In the genomic region with DNA sequence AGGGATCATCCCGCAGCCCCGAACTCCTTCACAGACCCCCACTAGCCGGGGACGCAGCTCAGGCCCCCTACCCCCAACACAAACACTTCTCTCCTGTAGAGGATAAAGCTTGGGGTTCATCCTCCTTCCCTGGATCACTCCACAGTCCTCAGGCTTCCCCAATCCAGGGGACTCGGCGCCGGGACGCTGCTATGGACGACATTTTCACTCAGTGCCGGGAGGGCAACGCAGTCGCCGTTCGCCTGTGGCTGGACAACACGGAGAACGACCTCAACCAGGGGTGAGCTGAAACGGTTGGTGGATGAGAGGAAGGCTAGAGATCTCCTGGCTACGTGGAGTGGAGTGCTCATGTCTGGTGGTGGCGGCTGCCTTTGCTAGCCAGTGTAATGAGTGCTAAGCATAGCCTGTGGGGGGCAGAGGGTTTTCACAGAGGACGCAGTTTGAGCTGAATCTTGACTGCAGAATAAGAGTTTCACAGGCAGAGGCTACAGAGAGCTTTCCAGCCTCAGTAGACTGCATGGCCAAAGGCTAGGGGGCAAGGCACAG, we compare ENCODE assay signal across 8 cellular contexts. TPM values are rescaled to one million over a fixed set of nuclear protein-coding genes. Genes with fewer than 3 reads are reported as not detected.
DNase-seq lines count a peak whose midpoint lies in the region; ATAC-seq and TF ChIP-seq lines count a peak whose summit lies in the region.

No MANE protein-coding gene starts in this region.

- no peak for DNase-seq in AG04450 (ENCODE audit: low read depth, low spot score)
- peak; percentile 59 for DNase-seq in NCI-H69 (lab: John Stamatoyannopoulos, UW)
- peak; percentile 51 for DNase-seq in activated CD8-positive, alpha-beta memory T cell treated with anti-CD3 and anti-CD28 coated beads, Interleukin-2, amount 50 U/mL, for 1 hour (ENCODE audit: extremely low read depth)
- DNase-seq in epithelial cell of esophagus (ENCODE audit: low read depth), result peak; percentile 43
- DNase-seq in midbrain (lab: John Stamatoyannopoulos, UW), result peak; percentile 66
- peak; percentile 72 for DNase-seq in testis

- POLR2A ChIA-PET in AG04450 (lab: Yijun Ruan, JAX), result interaction anchor here (0.6 to 1.4 kb wide), 4 partner anchors 15 to 1290 kb away, joined by 4 to 6 read pairs (median 5); a partner anchor contains a TSS

- H3K27me3 ChIP-seq in AG04450 (ENCODE audit: control insufficient read depth, insufficient read depth, low read length) (no peaks in the 10 kb centered on the region), testis (no peaks in the 10 kb centered on the region)

- TF ChIP-seq CTCF in AG04450 (IDR thresholded peaks at IDR 0.05; ENCODE audit: low read depth, low read length) (peak; percentile 35), epithelial cell of esophagus (IDR thresholded peaks at IDR 0.05; ENCODE audit: insufficient read depth, low read depth, low read length, missing control alignments) (peak; percentile 5), testis (IDR thresholded peaks at IDR 0.05) (no peak)

- H3K4me1 ChIP-seq in testis, result peaks cover 41% of the 10 kb centered on the region

- 1% methylated on average over 17 to 20 of the region's 20 CpGs for WGBS in testis, 2 donors

- ATAC-seq in GM18499 (IDR thresholded peaks at IDR 0.05; ENCODE audit: insufficient read depth, unreplicated experiment) (peak; percentile 30), HG02885 (IDR thresholded peaks at IDR 0.05; ENCODE audit: poor library complexity, unreplicated experiment) (peak; percentile 46)

- intact Hi-C loops in testis (cut with DNase I; ENCODE audit: low total_unique reads), result no loop called here

- H3K36me3 ChIP-seq in testis (ENCODE audit: low read depth, missing control alignments), result no peaks in the 10 kb centered on the region

- no peak for TF ChIP-seq POLR2A in testis (IDR thresholded peaks at IDR 0.05)

- CTCF ChIA-PET in AG04450 (lab: Charles Lee), result interaction anchor here (0.8 to 1.9 kb wide), 8 partner anchors 8 to 241 kb away, joined by 3 to 17 read pairs (median 4); a partner anchor contains a TSS

- H3K27ac ChIP-seq in AG04450 (ENCODE audit: low read depth, low read length) (peak overlapping the region; percentile 89), testis (peak overlapping the region; percentile 90)

- no peaks in the 10 kb centered on the region for H3K9me3 ChIP-seq in AG04450 (ENCODE audit: control insufficient read depth, insufficient read depth, low read length)
- H3K9me3 ChIP-seq in testis, result no peaks in the 10 kb centered on the region

- H3K4me3 ChIP-seq in AG04450 (ENCODE audit: low read depth, low read length), result peak overlapping the region; percentile 99
- peak overlapping the region; percentile 96 for H3K4me3 ChIP-seq in epithelial cell of esophagus (ENCODE audit: low read length)
- peak overlapping the region; percentile 95 for H3K4me3 ChIP-seq in testis

RNA-seq across cellular contexts. Expression of a gene that starts 0.6 kb away (rescaled TPM):
- polyA plus RNA-seq in AG04450 (2011; rRNA removed) (362 and 417 TPM in 2 replicates), testis (ENCODE audit: insufficient read depth, low read depth, low replicate concordance) (122 TPM)
- 303 and 387 TPM in 2 replicates for polyA minus RNA-seq in AG04450 (2011; rRNA and poly(A)+ RNA removed)
- total RNA-seq in testis, result 100 to 1,000 TPM in 1 of 2 donors, 10 to 100 TPM in 1; 79.1 to 109 TPM

RNA-seq across cellular contexts. Expression of a gene that starts 0.7 kb away (rescaled TPM):
- polyA plus RNA-seq in AG04450 (2011; rRNA removed) (13.7 and 16.3 TPM in 2 replicates), testis (ENCODE audit: insufficient read depth, low read depth, low replicate concordance) (29.6 TPM)
- 11.2 and 12.6 TPM in 2 replicates for polyA minus RNA-seq in AG04450 (2011; rRNA and poly(A)+ RNA removed)
- 10 to 100 TPM; 17.5 to 18.5 TPM for total RNA-seq in testis

RNA-seq across cellular contexts. Expression of a gene that starts 7.9 kb away (rescaled TPM):
- polyA plus RNA-seq in AG04450 (2011; rRNA removed) (170 and 215 TPM in 2 replicates), testis (ENCODE audit: insufficient read depth, low read depth, low replicate concordance) (389 TPM)
- polyA minus RNA-seq in AG04450 (2011; rRNA and poly(A)+ RNA removed), result 111 and 155 TPM in 2 replicates
- 100 to 1,000 TPM; 123 to 210 TPM for total RNA-seq in testis

RNA-seq across cellular contexts. Expression of a gene that starts 15.1 kb away (rescaled TPM):
- polyA plus RNA-seq in AG04450 (2011; rRNA removed) (128 and 152 TPM in 2 replicates), testis (ENCODE audit: insufficient read depth, low read depth, low replicate concordance) (60.9 TPM)
- polyA minus RNA-seq in AG04450 (2011; rRNA and poly(A)+ RNA removed), result 83.1 and 118 TPM in 2 replicates
- total RNA-seq in testis, result 100 to 1,000 TPM; 134 to 151 TPM

RNA-seq across cellular contexts. Expression of a gene that starts 51.5 kb away (rescaled TPM):
- polyA plus RNA-seq in AG04450 (2011; rRNA removed), result 8.7 and 11.2 TPM in 2 replicates
- polyA minus RNA-seq in AG04450 (2011; rRNA and poly(A)+ RNA removed), result 24.9 and 30.7 TPM in 2 replicates
- total RNA-seq in testis, result 1 to 10 TPM; 7.1 to 8.8 TPM
- 14.2 TPM for polyA plus RNA-seq in testis (ENCODE audit: insufficient read depth, low read depth, low replicate concordance)

Comparison
In these comparisons a context has a peak if more than half of its experiments do, and no peak if none do; other contexts are left out.
1. CTCF ChIP-seq: peak in AG04450 (single experiment) and epithelial cell of esophagus (single experiment); none in testis (0 of 3).
2. Peak in every context shown above with its lines, with median percentiles within 50 percentile points of each other: H3K4me3 ChIP-seq.